9 cellular contexts compared by ENCODE assay signal in the genomic region with DNA sequence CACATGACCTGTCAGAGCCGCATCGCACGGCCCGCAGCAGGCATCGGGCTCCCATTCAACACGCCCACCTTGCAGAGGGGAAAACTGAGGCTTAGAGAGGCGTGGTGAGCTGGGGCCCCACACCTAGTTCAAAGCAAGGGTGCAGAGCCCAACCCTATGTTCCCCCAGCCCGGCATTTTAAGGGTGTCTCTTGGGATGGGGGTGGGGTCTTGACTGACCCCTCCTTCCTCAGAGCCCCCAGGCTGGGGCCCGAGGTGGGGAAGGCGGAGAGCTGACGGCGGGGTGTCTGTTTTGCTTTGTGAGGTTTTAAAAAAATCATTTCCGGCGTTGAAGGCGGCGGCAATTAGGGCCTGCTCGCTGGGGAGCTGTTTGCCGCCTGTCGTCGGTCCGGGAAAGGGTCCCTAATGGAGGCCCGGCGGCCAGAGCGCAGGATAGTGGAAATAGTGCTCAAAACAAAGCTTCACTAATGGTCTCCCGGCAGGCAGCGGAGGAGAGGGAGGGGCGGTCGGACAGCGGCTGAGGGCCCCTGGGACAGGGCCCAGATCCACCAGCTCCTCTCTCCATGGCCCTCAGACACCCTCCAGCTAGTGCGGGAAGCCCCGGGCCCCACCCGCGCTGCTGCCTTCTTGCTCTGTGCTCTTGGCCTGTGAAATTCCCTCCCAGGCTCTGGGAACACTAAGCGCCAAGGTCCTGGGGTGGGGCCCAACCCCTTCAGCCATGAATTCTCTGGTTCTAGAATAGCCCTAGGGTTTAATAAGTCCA. TPM values are rescaled to one million over a fixed set of nuclear protein-coding genes. Genes with fewer than 3 reads are reported as not detected.
A peak's percentile ranks its signal among the peaks of the same experiment; 100 is the strongest.
DNase-seq lines count a peak whose midpoint lies in the region; ATAC-seq, FAIRE-seq and TF ChIP-seq lines count a peak whose summit lies in the region.
"Had no signal": no experiment of that assay in that cellular context is flagged by ENCODE, and none has a peak within 500 bp of the region (broad histone marks: within the 10 kb centered on the region; RNA-seq: fewer than 3 reads in every experiment).

No MANE protein-coding gene starts in this region.

- peaks cover 11% of the 10 kb centered on the region for H3K27me3 Mint-ChIP-seq in activated naive CD4-positive, alpha-beta T cell treated with anti-CD3 and anti-CD28 coated beads, Interleukin-2, amount 50 U/mL, for 24 hours

- WGBS in transverse colon (ENCODE audit: low coverage in 1 of 2), 2 donors: 5 to 12% methylated on average over 6 to 29 of the region's 34 CpGs

- H3K27ac ChIP-seq in cardiac muscle cell (peak overlapping the region; percentile 92), transverse colon (peak overlapping the region; percentile 1 to 67 (median 20)), kidney (ENCODE audit: low read depth in 2 of 2, low read length in 2 of 2) (no peak overlapping the region)

- no peak for TF ChIP-seq POLR2A in transverse colon (IDR thresholded peaks at IDR 0.05)

- H3K27me3 ChIP-seq in cardiac muscle cell (no peaks in the 10 kb centered on the region), transverse colon (peaks cover 88% of the 10 kb centered on the region)

- H3K4me3 ChIP-seq in cardiac muscle cell: peak overlapping the region; percentile 19
- peak overlapping the region in 1 of 4 donors; percentile 24 for H3K4me3 ChIP-seq in transverse colon
- peak overlapping the region in 1 of 2 donors; percentile 29 for H3K4me3 ChIP-seq in kidney (ENCODE audit: low read length in 2 of 2)

- H3K9me3 Mint-ChIP-seq in activated naive CD4-positive, alpha-beta T cell treated with anti-CD3 and anti-CD28 coated beads, Interleukin-2, amount 50 U/mL, for 24 hours: no peaks in the 10 kb centered on the region

- peak overlapping the region; percentile 60 for H3K27ac Mint-ChIP-seq in activated naive CD4-positive, alpha-beta T cell treated with anti-CD3 and anti-CD28 coated beads, Interleukin-2, amount 50 U/mL, for 24 hours

- peak; percentile 17 for ATAC-seq in left lobe of liver
- ATAC-seq in GM19324 (IDR thresholded peaks at IDR 0.05; ENCODE audit: low FRiP score, unreplicated experiment): no peak

- H3K9me3 ChIP-seq in cardiac muscle cell (ENCODE audit: low read depth) (no peaks in the 10 kb centered on the region), transverse colon (no peaks in the 10 kb centered on the region), kidney (ENCODE audit: control insufficient read depth in 1 of 2, low read length in 2 of 2) (no peaks in the 10 kb centered on the region)

- peak overlapping the region in 1 of 2 donors; percentile 26 for H3K9ac ChIP-seq in kidney (ENCODE audit: low read length in 2 of 2)

- intact Hi-C loops in cardiac septum (cut with DNase I) (no loop called here), transverse colon (cut with DNase I; ENCODE audit: low total_unique reads) (no loop called here), kidney (cut with DNase I) (no loop called here)

- TF ChIP-seq CTCF in cardiac muscle cell (IDR thresholded peaks at IDR 0.05; ENCODE audit: low read depth, low read length): no peak
- TF ChIP-seq CTCF in transverse colon (IDR thresholded peaks at IDR 0.05): no peak
- no peak for TF ChIP-seq CTCF in kidney (IDR thresholded peaks at IDR 0.05; ENCODE audit: borderline replicate concordance, extremely low read depth, insufficient read depth)

- peak; percentile 16 to 76 for DNase-seq in cardiac muscle cell (ENCODE audit: low read depth in 1 of 2, low spot score in 1 of 2)
- no peak for DNase-seq in cardiac septum (ENCODE audit: low spot score)
- no peak for DNase-seq in left lobe of liver (ENCODE audit: low spot score)
- DNase-seq in transverse colon: no peak
- DNase-seq in DMS153 treated with DMSO at 0.1 percent for 48 hours (lab: John Stamatoyannopoulos, UW; ENCODE audit: unreplicated experiment): no peak
- DNase-seq in kidney: no peak
- DNase-seq: DND-41 had no signal

- H3K36me3 Mint-ChIP-seq in activated naive CD4-positive, alpha-beta T cell treated with anti-CD3 and anti-CD28 coated beads, Interleukin-2, amount 50 U/mL, for 24 hours: no peaks in the 10 kb centered on the region

- FAIRE-seq in kidney (lab: Jason Lieb, UNC): no peak

- peak overlapping the region; percentile 31 for H3K4me3 Mint-ChIP-seq in activated naive CD4-positive, alpha-beta T cell treated with anti-CD3 and anti-CD28 coated beads, Interleukin-2, amount 50 U/mL, for 24 hours

- H3K36me3 ChIP-seq in cardiac muscle cell (no peaks in the 10 kb centered on the region), transverse colon (no peaks in the 10 kb centered on the region), kidney (ENCODE audit: control insufficient read depth in 1 of 2, insufficient read depth in 2 of 2, low read length in 2 of 2) (no peaks in the 10 kb centered on the region)

- H3K4me1 ChIP-seq in cardiac muscle cell (ENCODE audit: low read depth): peaks cover 60% of the 10 kb centered on the region
- peaks cover 0 to 21% (median 9%) of the 10 kb centered on the region in 4 donors for H3K4me1 ChIP-seq in transverse colon
- peaks cover 0 to 3% of the 10 kb centered on the region in 2 donors for H3K4me1 ChIP-seq in kidney (ENCODE audit: control insufficient read depth in 1 of 2, insufficient read depth in 1 of 2, low read depth in 1 of 2, low read length in 2 of 2)

- no peak for TF ChIP-seq EP300 in transverse colon (IDR thresholded peaks at IDR 0.05; ENCODE audit: low read depth)

- in situ Hi-C loops in transverse colon (cut with MboI; ENCODE audit: low pct_ligation_motif_present in 1 of 4, low pct_unique_long_range_greater_than_20kb in 1 of 4, low sequenced_read_pairs in 3 of 4): no loop called here

- H3K4me1 Mint-ChIP-seq in activated naive CD4-positive, alpha-beta T cell treated with anti-CD3 and anti-CD28 coated beads, Interleukin-2, amount 50 U/mL, for 24 hours: peaks cover 20% of the 10 kb centered on the region

RNA-seq across cellular contexts. Expression of a gene that starts 11.9 kb away (rescaled TPM):
- total RNA-seq in cardiac muscle cell (136 and 321 TPM in 2 replicates), cardiac septum (11.1 TPM), left lobe of liver (4.4 TPM), transverse colon (1 to 10 TPM in 3 of 4 donors, not detected in 1; 3.0 to 6.6 (median 3.0) TPM), kidney (4.1 TPM)
- polyA plus RNA-seq in cardiac muscle cell (83.4 and 162 TPM in 2 replicates), kidney (ENCODE audit: insufficient read depth, low read depth, low replicate concordance) (2.8 TPM)

Comparison
In these comparisons a context has a peak if more than half of its experiments do, and no peak if none do; other contexts are left out.
1. DNase-seq: peak in cardiac muscle cell (2 of 2); none in cardiac septum (single experiment), left lobe of liver (single experiment), transverse colon (single experiment), DMS153 treated with DMSO at 0.1 percent for 48 hours (single experiment) and kidney (single experiment).
2. RNA of a gene that starts 11.9 kb away (total RNA-seq): 136 to 321 TPM in cardiac muscle cell; 11.1 TPM in cardiac septum (single experiment), 4.4 TPM in left lobe of liver (single experiment), 4.1 TPM in kidney (single experiment) and 3.0 to 6.6 TPM in transverse colon; every median in the first group is over 10 times any median in the second.
3. H3K27ac ChIP-seq: peak in cardiac muscle cell (single experiment) and transverse colon (4 of 4); none in kidney (0 of 2).